Comparison of ENCODE assay signal across 6 cellular contexts in genomic region chr16:426115-426905, GRCh38. TPM values are rescaled to one million over a fixed set of nuclear protein-coding genes. Genes with fewer than 3 reads are reported as not detected.
DNase-seq lines count a peak whose midpoint lies in the region; ATAC-seq and TF ChIP-seq lines count a peak whose summit lies in the region.

No MANE protein-coding gene starts in this region.

- H3K36me3 ChIP-seq in naive thymus-derived CD4-positive, alpha-beta T cell (ENCODE audit: control insufficient read depth in 2 of 3, insufficient read depth in 3 of 3, low read length in 3 of 3): no peaks in the 10 kb centered on the region

- H3K4me1 Mint-ChIP-seq in naive thymus-derived CD4-positive, alpha-beta T cell: peaks cover 22 to 45% (median 34%) of the 10 kb centered on the region in 7 donors

- peak overlapping the region in 8 of 9 donors; percentile 18 to 89 (median 74) for H3K27ac Mint-ChIP-seq in naive thymus-derived CD4-positive, alpha-beta T cell

- H3K27me3 Mint-ChIP-seq in naive thymus-derived CD4-positive, alpha-beta T cell: peaks cover 0 to 18% (median 0%) of the 10 kb centered on the region in 5 donors

- TF ChIP-seq CTCF in astrocyte of the cerebellum (IDR thresholded peaks at IDR 0.05; ENCODE audit: low read depth, low read length, missing control alignments): no peak

- H3K36me3 Mint-ChIP-seq in naive thymus-derived CD4-positive, alpha-beta T cell: peaks cover 0 to 11% (median 0%) of the 10 kb centered on the region in 5 donors

- in situ Hi-C loops in astrocyte of the cerebellum (cut with HindIII; ENCODE audit: low sequenced_read_pairs): no loop called here

- peaks cover 0 to 3% (median 0%) of the 10 kb centered on the region in 11 donors for H3K9me3 Mint-ChIP-seq in naive thymus-derived CD4-positive, alpha-beta T cell

- intact Hi-C loops in naive thymus-derived CD4-positive, alpha-beta T cell (cut with micrococcal nuclease): no loop called here

- peak; percentile 40 for DNase-seq in AG08396 (ENCODE audit: low spot score)
- DNase-seq in astrocyte of the cerebellum (ENCODE audit: low read depth): no peak
- peak in 4 of 9 donors; percentile 5 to 35 (median 8) for DNase-seq in naive thymus-derived CD4-positive, alpha-beta T cell
- DNase-seq in D341Med (ENCODE audit: low spot score): no peak

- ATAC-seq in HG02571 (IDR thresholded peaks at IDR 0.05; ENCODE audit: unreplicated experiment): peak; percentile 14
- no peak for ATAC-seq in naive thymus-derived CD4-positive, alpha-beta T cell
- no peak for ATAC-seq in HG03442 (IDR thresholded peaks at IDR 0.05; ENCODE audit: unreplicated experiment)

- POLR2A ChIA-PET in naive thymus-derived CD4-positive, alpha-beta T cell (lab: Charles Lee): interaction anchor here (0.7 to 1.1 kb wide), 3 partner anchors 25 to 197 kb away, joined by 3 to 5 read pairs (median 4); partner anchors contain the start of genes DECR2 and LUC7L

- peak overlapping the region; percentile 67 to 91 (median 84) for H3K4me3 Mint-ChIP-seq in naive thymus-derived CD4-positive, alpha-beta T cell

- CTCF ChIA-PET in naive thymus-derived CD4-positive, alpha-beta T cell (lab: Charles Lee): interaction anchor here (0.5 to 0.6 kb wide), 2 partner anchors 9 to 27 kb away, joined by 3 read pairs; no protein-coding TSS in a partner anchor

- peaks cover 10 to 17% of the 10 kb centered on the region in 2 donors for H3K4me1 ChIP-seq in naive thymus-derived CD4-positive, alpha-beta T cell (ENCODE audit: control insufficient read depth in 2 of 2, insufficient read depth in 2 of 2, low read length in 2 of 2)

- no peaks in the 10 kb centered on the region for H3K27me3 ChIP-seq in naive thymus-derived CD4-positive, alpha-beta T cell (ENCODE audit: control insufficient read depth in 2 of 2, insufficient read depth in 2 of 2, low read length in 2 of 2)

- peak overlapping the region; percentile 60 for H3K4me3 ChIP-seq in astrocyte of the cerebellum (ENCODE audit: low read depth, low read length)
- H3K4me3 ChIP-seq in naive thymus-derived CD4-positive, alpha-beta T cell (ENCODE audit: low read length): peak overlapping the region; percentile 44

- peak overlapping the region; percentile 37 for H3K27ac ChIP-seq in naive thymus-derived CD4-positive, alpha-beta T cell (ENCODE audit: low read depth, low read length)

- H3K9me3 ChIP-seq in naive thymus-derived CD4-positive, alpha-beta T cell (ENCODE audit: control insufficient read depth in 2 of 3, low read length in 3 of 3): no peaks in the 10 kb centered on the region

RNA-seq across cellular contexts. Expression of gene RAB11FIP3, which starts 0.9 kb away (rescaled TPM):
- total RNA-seq in naive thymus-derived CD4-positive, alpha-beta T cell: 10 to 100 TPM; 37.9 to 53.0 (median 45.5) TPM
- 1 to 10 TPM in 1 of 2 donors, under 1 TPM in 1; 0.71 to 4.0 TPM for polyA plus RNA-seq in naive thymus-derived CD4-positive, alpha-beta T cell

RNA-seq across cellular contexts. Expression of gene DECR2, which starts 24.6 kb away (rescaled TPM):
- 10 to 100 TPM in 3 of 5 experiments, 1 to 10 TPM in 2; 7.9 to 13.8 (median 11.6) TPM for total RNA-seq in naive thymus-derived CD4-positive, alpha-beta T cell
- 1 to 10 TPM; 7.8 to 7.9 TPM for polyA plus RNA-seq in naive thymus-derived CD4-positive, alpha-beta T cell

RNA-seq across cellular contexts. Expression of gene NME4, which starts 29.3 kb away (rescaled TPM):
- 10 to 100 TPM; 40.2 to 58.1 (median 42.9) TPM for total RNA-seq in naive thymus-derived CD4-positive, alpha-beta T cell
- 10 to 100 TPM; 76.7 to 88.6 TPM for polyA plus RNA-seq in naive thymus-derived CD4-positive, alpha-beta T cell

RNA-seq across cellular contexts. Expression of gene PGAP6, which starts 44.5 kb away (rescaled TPM):
- 100 to 1,000 TPM in 1 of 5 experiments, 10 to 100 TPM in 4; 32.2 to 107 (median 89.4) TPM for total RNA-seq in naive thymus-derived CD4-positive, alpha-beta T cell
- polyA plus RNA-seq in naive thymus-derived CD4-positive, alpha-beta T cell: 10 to 100 TPM; 17.0 to 52.4 TPM

RNA-seq across cellular contexts. Expression of gene MRPL28, which starts 56.0 kb away (rescaled TPM):
- 10 to 100 TPM; 21.9 to 86.2 (median 26.5) TPM for total RNA-seq in naive thymus-derived CD4-positive, alpha-beta T cell
- polyA plus RNA-seq in naive thymus-derived CD4-positive, alpha-beta T cell: 10 to 100 TPM; 44.1 to 71.7 TPM
